8 cellular contexts compared by ENCODE assay signal in the genomic region with DNA sequence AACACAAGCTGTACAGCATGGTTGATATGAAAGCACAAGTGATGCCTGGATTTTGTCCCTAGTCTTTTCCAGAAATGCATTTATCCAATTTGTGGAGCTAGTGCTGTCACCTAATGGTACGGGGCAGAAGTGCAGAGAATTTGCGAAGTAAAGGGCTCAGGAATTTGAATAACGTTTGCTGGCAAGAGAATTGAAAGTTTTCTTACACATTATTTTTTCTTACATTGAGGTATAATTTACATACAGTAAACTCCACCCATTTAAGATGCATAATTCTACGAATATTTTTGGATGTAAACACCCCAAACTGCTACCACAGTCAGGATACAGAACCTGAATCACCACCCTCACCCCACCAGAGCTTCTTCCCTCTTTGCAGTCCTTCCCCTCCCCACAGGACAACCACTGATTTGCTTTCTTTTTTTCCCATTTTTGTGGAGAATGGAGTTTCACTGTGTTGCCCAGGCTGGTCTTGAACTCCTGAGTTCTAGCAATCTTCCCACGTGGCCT. TPM values are rescaled to one million over a fixed set of nuclear protein-coding genes. Genes with fewer than 3 reads are reported as not detected.
A peak's percentile ranks its signal among the peaks of the same experiment; 100 is the strongest.
DNase-seq lines count a peak whose midpoint lies in the region; ATAC-seq and TF ChIP-seq lines count a peak whose summit lies in the region.

No MANE protein-coding gene starts in this region.

- H3K27me3 Mint-ChIP-seq in memory B cell: no peaks in the 10 kb centered on the region

- no peaks in the 10 kb centered on the region for H3K9me3 ChIP-seq in GM23248 (ENCODE audit: low read depth)

- H3F3A ChIP-seq in GM23248 (ENCODE audit: insufficient read depth): no peaks in the 10 kb centered on the region

- peaks cover 31% of the 10 kb centered on the region for H3K4me1 Mint-ChIP-seq in memory B cell

- no peaks in the 10 kb centered on the region for H3K9me2 ChIP-seq in GM23248 (ENCODE audit: insufficient read depth)

- no peak overlapping the region for H3K4me2 ChIP-seq in GM23248 (ENCODE audit: unreplicated experiment)

- peak overlapping the region; percentile 91 for H3K4me3 Mint-ChIP-seq in memory B cell

- peak overlapping the region; percentile 5 for H3K27ac Mint-ChIP-seq in memory B cell

- no peaks in the 10 kb centered on the region for H3K36me3 Mint-ChIP-seq in memory B cell

- H3K36me3 ChIP-seq in GM23248 (ENCODE audit: low read depth): no peaks in the 10 kb centered on the region

- peak; percentile 54 for ATAC-seq in memory B cell (ENCODE audit: low read depth)
- no peak for ATAC-seq in GM19463 (IDR thresholded peaks at IDR 0.05; ENCODE audit: unreplicated experiment)

- no peak overlapping the region for H3K27ac ChIP-seq in GM23248

- peak; percentile 60 for DNase-seq in COLO829 (ENCODE audit: low spot score)
- peak; percentile 66 for DNase-seq in GM23248
- peak; percentile 36 for DNase-seq in NOMO-1 treated with DMSO at 0.1 percent for 48 hours (lab: John Stamatoyannopoulos, UW; ENCODE audit: unreplicated experiment)
- peak; percentile 78 for DNase-seq in choroid plexus epithelial cell (ENCODE audit: low read depth)
- DNase-seq in memory B cell (ENCODE audit: low spot score in 2 of 2): no peak
- no peak for DNase-seq in DMS153 (lab: John Stamatoyannopoulos, UW)
- DNase-seq in COR-L47 (lab: John Stamatoyannopoulos, UW): no peak

- no peaks in the 10 kb centered on the region for H3K4me1 ChIP-seq in GM23248 (ENCODE audit: insufficient read depth)

- no peak overlapping the region for H3K9ac ChIP-seq in GM23248

- in situ Hi-C loops in GM23248 (cut with MboI): no loop called here

- no peak overlapping the region for H3K4me3 ChIP-seq in GM23248
- no peak overlapping the region for H3K4me3 ChIP-seq in choroid plexus epithelial cell (ENCODE audit: low read depth, low read length)

- H3K79me2 ChIP-seq in GM23248 (ENCODE audit: insufficient read depth): no peaks in the 10 kb centered on the region

- WGBS in GM23248 (ENCODE audit: low coverage in 1 of 2, low lambda C conversion rate in 2 of 2, missing lambda C conversion rate in 2 of 2), 2 experiments: 18 to 19% methylated on average over 5 of the region's 5 CpGs

- H2AFZ ChIP-seq in GM23248: no peak overlapping the region

- H3K27me3 ChIP-seq in GM23248 (replicated peaks; ENCODE audit: insufficient read depth): peaks cover 9% of the 10 kb centered on the region

- no peaks in the 10 kb centered on the region for H3K9me3 Mint-ChIP-seq in memory B cell

- H4K20me1 ChIP-seq in GM23248 (ENCODE audit: insufficient read depth): no peaks in the 10 kb centered on the region

- TF ChIP-seq CTCF in choroid plexus epithelial cell (conservative IDR thresholded peaks at IDR 0.05; ENCODE audit: low read depth, low read length): peak; percentile 80

RNA-seq across cellular contexts. Expression of gene AICDA, which starts 3.5 kb away (rescaled TPM):
- not detected in 2 replicates for total RNA-seq in GM23248 (2014; rRNA removed; shearing (Covaris generic))
- polyA plus RNA-seq in GM23248 (2016; fragmentation: Nextera tagmentation; extraction: Ambion mirVana): not detected in 2 replicates

RNA-seq across cellular contexts. Expression of gene MFAP5, which starts 53.5 kb away (rescaled TPM):
- 344 and 390 TPM in 2 replicates for total RNA-seq in GM23248 (2014; rRNA removed; shearing (Covaris generic))
- polyA plus RNA-seq in GM23248 (2016; fragmentation: Nextera tagmentation; extraction: Ambion mirVana): 678 and 679 TPM in 2 replicates

Comparison
In these comparisons a context has a peak if more than half of its experiments do, and no peak if none do; other contexts are left out.
1. DNase-seq: peak in COLO829 (single experiment), GM23248 (single experiment), NOMO-1 treated with DMSO at 0.1 percent for 48 hours (single experiment) and choroid plexus epithelial cell (single experiment); none in memory B cell (0 of 2), DMS153 (single experiment) and COR-L47 (single experiment).